14 cellular contexts compared by ENCODE assay signal in genomic region chr5:35976859-35977258, GRCh38. TPM values are rescaled to one million over a fixed set of nuclear protein-coding genes. Genes with fewer than 3 reads are reported as not detected.
"Had no signal": no experiment of that assay in that cellular context is flagged by ENCODE, and none has a peak within 500 bp of the region (broad histone marks: within the 10 kb centered on the region; RNA-seq: fewer than 3 reads in every experiment).

No MANE protein-coding gene starts in this region.

RNA-seq across cellular contexts. Expression of gene UGT3A1, which starts 14.3 kb away (rescaled TPM):
- total RNA-seq: subcutaneous adipose tissue, temporal lobe, thoracic aorta, thyroid gland, tibial nerve, transverse colon, upper lobe of left lung, upper lobe of right lung, ureter, uterus, vagina had no signal
- polyA plus RNA-seq: stomach had no signal

RNA-seq across cellular contexts. Expression of gene CAPSL, which starts 38.4 kb away (rescaled TPM):
- total RNA-seq: stomach, subcutaneous adipose tissue, suprapubic skin, temporal lobe, thoracic aorta, tibial nerve, transverse colon, upper lobe of right lung, ureter, urinary bladder, vagina had no signal
- polyA plus RNA-seq: stomach, urinary bladder had no signal
